1 cellular context compared by ENCODE assay signal in genomic region chr1:153658400-153659174, GRCh38.
A peak's percentile ranks its signal among the peaks of the same experiment; 100 is the strongest.
TF ChIP-seq lines count a peak whose summit lies in the region.

TSS of gene SNAPIN (plus strand) at chr1:153658703. CDS start at chr1:153658744, 41 bp downstream.

TF ChIP-seq in K562, 482 proteins besides CTCF, POLR2A, EP300 and RAD21 (continued from another document and continues in another):
- TF ChIP-seq HINFP (tag; conservative IDR thresholded peaks at IDR 0.05; ENCODE audit: low read depth) (no peak), MXD1 (CRISPR knock-in tag; IDR thresholded peaks at IDR 0.05; ENCODE audit: borderline replicate concordance, poor library complexity, severe bottlenecking) (no peak), ZNF224 (CRISPR knock-in tag; IDR thresholded peaks at IDR 0.05) (no peak), COPS2 (conservative IDR thresholded peaks at IDR 0.05) (no peak), TFAM (CRISPR knock-in tag; conservative IDR thresholded peaks at IDR 0.05) (no peak), RBM34 (IDR thresholded peaks at IDR 0.05; ENCODE audit: borderline replicate concordance, insufficient read depth, low read length) (no peak), ZNF280B (CRISPR knock-in tag; IDR thresholded peaks at IDR 0.05) (no peak), MEF2A (IDR thresholded peaks at IDR 0.05; ENCODE audit: control insufficient read depth, low read depth, low read length) (no peak), ZNF445 (CRISPR knock-in tag; IDR thresholded peaks at IDR 0.05; ENCODE audit: low read depth) (no peak), TRIM24 (IDR thresholded peaks at IDR 0.05) (no peak), TEAD1 (CRISPR knock-in tag; IDR thresholded peaks at IDR 0.05) (0 out of 4 replicates have a peak, but pooled peaks of 1 of the 2 experiments have one; percentile 23), SIRT6 (IDR thresholded peaks at IDR 0.05; ENCODE audit: low read depth, low read length) (no peak), SMAD4 (CRISPR knock-in tag; conservative IDR thresholded peaks at IDR 0.05) (peak; percentile 31; the same call in 1 of the 2 replicates), ZNF717 (CRISPR knock-in tag; IDR thresholded peaks at IDR 0.05) (no peak), XRCC3 (IDR thresholded peaks at IDR 0.05) (no peak), MLX (CRISPR knock-in tag; conservative IDR thresholded peaks at IDR 0.05) (no peak), ETV1 (tag; conservative IDR thresholded peaks at IDR 0.05; ENCODE audit: low read depth) (no peak; the same call in 1 of the 2 replicates), PBX2 (CRISPR knock-in tag; IDR thresholded peaks at IDR 0.05; ENCODE audit: low read depth) (no peak), PBX2 (tag; conservative IDR thresholded peaks at IDR 0.05; ENCODE audit: low read depth) (no peak), TFE3 (CRISPR knock-in tag; IDR thresholded peaks at IDR 0.05) (no peak), ZNF707 (CRISPR knock-in tag; conservative IDR thresholded peaks at IDR 0.05) (no peak), DPF2 (IDR thresholded peaks at IDR 0.05) (0 out of 2 replicates have a peak, but pooled peaks have one; percentile 14), ELK3 (CRISPR knock-in tag; IDR thresholded peaks at IDR 0.05) (no peak), ZNF277 (CRISPR knock-in tag; IDR thresholded peaks at IDR 0.05; ENCODE audit: borderline replicate concordance) (no peak), POLR2B (IDR thresholded peaks at IDR 0.05; ENCODE audit: low read depth, partially characterized antibody) (peak; percentile 73), ZNF830 (CRISPR knock-in tag; IDR thresholded peaks at IDR 0.05) (no peak), HBP1 (CRISPR knock-in tag; IDR thresholded peaks at IDR 0.05) (no peak), ETS2 (tag; IDR thresholded peaks at IDR 0.05; ENCODE audit: borderline replicate concordance, poor library complexity, severe bottlenecking) (no peak), ZSCAN29 (IDR thresholded peaks at IDR 0.05) (no peak), ZNF347 (CRISPR knock-in tag; IDR thresholded peaks at IDR 0.05; ENCODE audit: low read depth) (no peak), ARID1B (IDR thresholded peaks at IDR 0.05) (no peak), BHLHE40 (IDR thresholded peaks at IDR 0.05; ENCODE audit: low read length) (no peak), MYBL2 (IDR thresholded peaks at IDR 0.05; ENCODE audit: low read depth) (no peak), MYBL2 (CRISPR knock-in tag; IDR thresholded peaks at IDR 0.05; ENCODE audit: borderline replicate concordance) (no peak), FOXK2 (conservative IDR thresholded peaks at IDR 0.05 in 1 of 2, IDR thresholded peaks at IDR 0.05 in 1 of 2; ENCODE audit: low read depth in 2 of 2) (no peak), FOXJ2 (tag; IDR thresholded peaks at IDR 0.05) (no peak), JUND (IDR thresholded peaks at IDR 0.05; ENCODE audit: borderline replicate concordance, low read depth, low read length) (0 out of 2 replicates have a peak, but pooled peaks have one; percentile 39), JUND (tag; IDR thresholded peaks at IDR 0.05; ENCODE audit: borderline replicate concordance, low read depth, low read length) (no peak; the same call in 2 of the 3 replicates), CHAMP1 (IDR thresholded peaks at IDR 0.05) (no peak), SAFB2 (IDR thresholded peaks at IDR 0.05; ENCODE audit: borderline replicate concordance, low read depth, low read length, severe bottlenecking) (no peak), SIX5 (IDR thresholded peaks at IDR 0.05; ENCODE audit: borderline replicate concordance in 1 of 2, insufficient read depth in 1 of 2, low read depth in 1 of 2, low read length in 2 of 2) (peak; percentile 72 to 87), ZZZ3 (IDR thresholded peaks at IDR 0.05) (no peak), TAF15 (IDR thresholded peaks at IDR 0.05; ENCODE audit: low read depth, low read length) (no peak), ZNF134 (CRISPR knock-in tag; conservative IDR thresholded peaks at IDR 0.05) (no peak), ARID2 (IDR thresholded peaks at IDR 0.05) (no peak), SNRNP70 (optimal IDR thresholded peaks at IDR 0.05; ENCODE audit: low read depth, low read length) (no peak), ZFX (CRISPR knock-in tag; IDR thresholded peaks at IDR 0.05) (peak; percentile 98), ZNF184 (CRISPR knock-in tag; IDR thresholded peaks at IDR 0.05) (no peak), GTF2E2 (tag; IDR thresholded peaks at IDR 0.05) (0 out of 2 replicates have a peak, but pooled peaks have one; percentile 43), PHF20 (IDR thresholded peaks at IDR 0.05; ENCODE audit: partially characterized antibody) (peak; percentile 92), POU5F1 (IDR thresholded peaks at IDR 0.05; ENCODE audit: borderline replicate concordance, low read depth, low read length, partially characterized antibody) (no peak), CHD4 (IDR thresholded peaks at IDR 0.05; ENCODE audit: insufficient read depth, insufficient replicate concordance, low read depth, low read length, poor library complexity, severe bottlenecking) (no peak), RBM15 (IDR thresholded peaks at IDR 0.05; ENCODE audit: insufficient read depth, low read length) (no peak), MYC (IDR thresholded peaks at IDR 0.05; ENCODE audit: low read depth, low read length) (peak; percentile 81), MYC (CRISPR knock-in tag; IDR thresholded peaks at IDR 0.05; ENCODE audit: borderline replicate concordance, low read depth) (peak; percentile 23; the same call in 1 of the 2 replicates), ZNF212 (CRISPR knock-in tag; IDR thresholded peaks at IDR 0.05) (no peak)
